22 cellular contexts compared by ENCODE assay signal in the genomic region with DNA sequence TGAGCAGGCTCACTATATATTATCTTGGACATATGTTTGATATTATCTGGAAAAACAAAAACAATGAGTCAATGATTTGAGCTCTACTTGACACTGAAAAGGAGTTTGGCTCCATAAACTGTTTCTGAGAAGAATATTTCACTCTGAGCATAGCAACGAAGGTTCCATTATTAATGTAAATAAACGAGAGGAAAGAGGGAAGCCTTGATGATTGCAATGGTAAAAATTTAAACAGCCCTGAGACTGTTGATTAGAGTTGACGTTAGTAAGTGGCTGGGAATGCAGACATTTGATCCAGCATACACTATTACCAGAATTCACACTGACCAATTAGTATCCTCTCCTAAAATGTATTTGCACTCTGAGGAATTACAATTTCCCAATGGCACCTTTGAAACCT.
DNase-seq lines count a peak whose midpoint lies in the region; ATAC-seq and TF ChIP-seq lines count a peak whose summit lies in the region.
"Had no signal": no experiment of that assay in that cellular context is flagged by ENCODE, and none has a peak within 500 bp of the region (broad histone marks: within the 10 kb centered on the region; RNA-seq: fewer than 3 reads in every experiment).

No MANE protein-coding gene starts in this region.

- TF ChIP-seq CTCF in IMR-90 (conservative IDR thresholded peaks at IDR 0.05; ENCODE audit: low read depth, low read length) (no peak), brain microvascular endothelial cell (IDR thresholded peaks at IDR 0.05; ENCODE audit: low read depth, low read length, missing control alignments) (no peak)

- H3K27me3 ChIP-seq in IMR-90 (ENCODE audit: control insufficient read depth, insufficient read depth, low read length) (no peaks in the 10 kb centered on the region), brain microvascular endothelial cell (replicated peaks) (no peaks in the 10 kb centered on the region)
- H3K27me3 ChIP-seq: BE2C had no signal

- CTCF ChIA-PET in IMR-90 (lab: Yijun Ruan, JAX), result interaction anchor here (0.7 to 1.3 kb wide), 2 partner anchors 95 to 819 kb away, joined by 3 read pairs; no protein-coding TSS in a partner anchor

- no peaks in the 10 kb centered on the region for H3K9me1 ChIP-seq in IMR-90 (ENCODE audit: insufficient read depth, low read length)

- in situ Hi-C loops in IMR-90 (cut with MboI; ENCODE audit: low sequenced_read_pairs) (no loop called here), brain microvascular endothelial cell (cut with HindIII; ENCODE audit: low pct_ligation_motif_present, low sequenced_read_pairs) (no loop called here)

- no peak overlapping the region for H2BK20ac ChIP-seq in IMR-90 (ENCODE audit: low read depth, low read length)

- WGBS in IMR-90 (ENCODE audit: extremely low coverage in 2 of 2, insufficient read length in 1 of 2), 2 experiments, result no CpG with 5 or more reads among the region's 3 CpGs

- dilution Hi-C loops in IMR-90 (cut with HindIII; ENCODE audit: low sequenced_read_pairs, unreplicated experiment), result no loop called here

- H3K23ac ChIP-seq in IMR-90 (ENCODE audit: low read depth, low read length), result no peak overlapping the region

- H4K91ac ChIP-seq in IMR-90 (ENCODE audit: insufficient read depth, low read depth, low read length), result no peak overlapping the region

- no peak overlapping the region for H2BK15ac ChIP-seq in IMR-90 (ENCODE audit: low read depth, low read length)

- no peak overlapping the region; the same call in 1 of the 2 replicates for H3K4me2 ChIP-seq in IMR-90 (ENCODE audit: low read depth, low read length)
- H3K4me2 ChIP-seq: A549 had no signal

- H3K18ac ChIP-seq in IMR-90 (ENCODE audit: low read depth, low read length), result no peak overlapping the region

- H4K5ac ChIP-seq in IMR-90 (ENCODE audit: low read depth, low read length), result no peak overlapping the region

- H3K4me1 Mint-ChIP-seq in T-helper 17 cell, result no peaks in the 10 kb centered on the region

- no peaks in the 10 kb centered on the region for H3K79me1 ChIP-seq in IMR-90 (ENCODE audit: low read depth in 1 of 2, low read length in 2 of 2)

- H3K4me3 Mint-ChIP-seq in T-helper 17 cell, result no peak overlapping the region

- no peaks in the 10 kb centered on the region for H3K36me3 Mint-ChIP-seq in T-helper 17 cell (ENCODE audit: low read depth)

- no peak overlapping the region for H4K8ac ChIP-seq in IMR-90 (ENCODE audit: low read depth in 2 of 2, low read length in 2 of 2)

- H3K9ac ChIP-seq in IMR-90 (ENCODE audit: low read depth, low read length), result no peak overlapping the region

- POLR2A ChIA-PET in IMR-90 (lab: Charles Lee; ENCODE audit: unreplicated experiment), result interaction anchor here (0.6 kb wide), 1 partner anchor 136 kb away, joined by 5 read pairs; no protein-coding TSS in a partner anchor

- DNase-seq in IMR-90 (peak; percentile 63), brain microvascular endothelial cell (peak; percentile 6), fibroblast of the conjunctiva (ENCODE audit: low read depth) (peak; percentile 30), renal cortical epithelial cell (ENCODE audit: low read depth) (peak; percentile 4), activated T-cell treated with anti-CD3 and anti-CD28 coated beads for 4 hours (no peak), HUDEP-2 (lab: John Stamatoyannopoulos, UW; ENCODE audit: unreplicated experiment in 76 of 76) (no peak), T-helper 17 cell (no peak)
- DNase-seq in activated CD4-positive, CD25-positive, alpha-beta regulatory T cell (lab: John Stamatoyannopoulos, UW), result no peak
- DNase-seq: BE2C, DMS53, EL, GF-D8, GOT3, Kasumi-1, NCI-H1694, NCI-H2081, NCI-H2171, NCI-H345, NCI-H524, SHP77 had no signal

- no peak overlapping the region; the same call in 1 of the 2 replicates for H3K56ac ChIP-seq in IMR-90 (ENCODE audit: extremely low read depth, insufficient read depth, low read length)

- no peak overlapping the region for H3K4me3 ChIP-seq in IMR-90 (ENCODE audit: insufficient read depth, low read depth, low read length)
- no peak overlapping the region for H3K4me3 ChIP-seq in brain microvascular endothelial cell (ENCODE audit: low read depth, low read length)
- H3K4me3 ChIP-seq: A549 had no signal

- H3K27ac Mint-ChIP-seq in T-helper 17 cell, result no peak overlapping the region

- H3K4me1 ChIP-seq in IMR-90 (ENCODE audit: control insufficient read depth, insufficient read depth, low read length), result no peaks in the 10 kb centered on the region
- H3K4me1 ChIP-seq: A549 had no signal

- TF ChIP-seq RAD21 in IMR-90 (IDR thresholded peaks at IDR 0.05; ENCODE audit: low read length), result no peak

- peak; percentile 91 for ATAC-seq in IMR-90 (ENCODE audit: low read depth)
- no peak for ATAC-seq in T-helper 17 cell
- ATAC-seq: A549, HCT116 had no signal

- H2BK5ac ChIP-seq in IMR-90 (ENCODE audit: low read depth, low read length, poor library complexity, severe bottlenecking), result peak overlapping the region; percentile 71

- no peak overlapping the region for H2AK5ac ChIP-seq in IMR-90 (ENCODE audit: low read depth, low read length)

- TF ChIP-seq POLR2A in IMR-90 (IDR thresholded peaks at IDR 0.05; ENCODE audit: low read depth, low read length), result no peak

- H3K9me3 ChIP-seq in IMR-90 (ENCODE audit: control insufficient read depth, insufficient read depth, low read length) (no peaks in the 10 kb centered on the region), T-helper 17 cell (ENCODE audit: control insufficient read depth, low read length, poor library complexity, severe bottlenecking) (no peaks in the 10 kb centered on the region)
- H3K9me3 ChIP-seq: A549, BE2C had no signal

- intact Hi-C loops in IMR-90 (cut with micrococcal nuclease), result no loop called here

- no peak overlapping the region for H3K4ac ChIP-seq in IMR-90 (ENCODE audit: low read depth, low read length)

- H2AK9ac ChIP-seq in IMR-90 (replicated peaks; ENCODE audit: low read depth, low read length, poor library complexity), result no peak overlapping the region

- no peak overlapping the region for H2AFZ ChIP-seq in IMR-90 (replicated peaks; ENCODE audit: low read length, poor library complexity)

- no peaks in the 10 kb centered on the region for H4K20me1 ChIP-seq in IMR-90 (ENCODE audit: insufficient read depth, low read length)

- no TSS peak for BruUV-seq in IMR-90 (replicated peaks; lab: Mats Ljungman, UMichigan)

- no peak overlapping the region for H2BK120ac ChIP-seq in IMR-90 (ENCODE audit: low read depth, low read length)

- H3K27ac ChIP-seq in IMR-90 (ENCODE audit: insufficient read depth, low read length), result no peak overlapping the region
- H3K27ac ChIP-seq in brain microvascular endothelial cell, result no peak overlapping the region
- H3K27ac ChIP-seq: A549 had no signal

- H3K14ac ChIP-seq in IMR-90 (replicated peaks; ENCODE audit: low read depth, low read length), result no peak overlapping the region

- H3K36me3 ChIP-seq in IMR-90 (ENCODE audit: control insufficient read depth, insufficient read depth, low read length) (no peaks in the 10 kb centered on the region), brain microvascular endothelial cell (replicated peaks) (no peaks in the 10 kb centered on the region)
- H3K36me3 ChIP-seq: BE2C had no signal

- no peaks in the 10 kb centered on the region for H3K27me3 Mint-ChIP-seq in T-helper 17 cell

TF ChIP-seq in IMR-90, 13 proteins besides CTCF, POLR2A, EP300 and RAD21:
- TF ChIP-seq SMC3 (IDR thresholded peaks at IDR 0.05; ENCODE audit: low read depth, low read length), result no peak
- TF ChIP-seq FOS (IDR thresholded peaks at IDR 0.05; ENCODE audit: low read depth, low read length), result peak; percentile 40; the same call in 1 of the 2 replicates
- no peak for TF ChIP-seq MXI1 (IDR thresholded peaks at IDR 0.05; ENCODE audit: borderline replicate concordance, low read depth, low read length)
- no peak for TF ChIP-seq ELK1 (IDR thresholded peaks at IDR 0.05; ENCODE audit: borderline replicate concordance, low read depth, low read length)
- TF ChIP-seq CEBPB (IDR thresholded peaks at IDR 0.05; ENCODE audit: low read depth, low read length), result 0 out of 2 replicates have a peak, but pooled peaks have one; percentile 7

Comparison
In these comparisons a context has a peak if more than half of its experiments do, and no peak if none do; other contexts are left out.
1. DNase-seq: peak in IMR-90 (single experiment), brain microvascular endothelial cell (single experiment), fibroblast of the conjunctiva (single experiment) and renal cortical epithelial cell (single experiment); none in activated T-cell treated with anti-CD3 and anti-CD28 coated beads for 4 hours (single experiment), activated CD4-positive, CD25-positive, alpha-beta regulatory T cell (0 of 4), HUDEP-2 (0 of 76) and T-helper 17 cell (0 of 3).